ENCODE assay signal across 8 cellular contexts in the genomic region with DNA sequence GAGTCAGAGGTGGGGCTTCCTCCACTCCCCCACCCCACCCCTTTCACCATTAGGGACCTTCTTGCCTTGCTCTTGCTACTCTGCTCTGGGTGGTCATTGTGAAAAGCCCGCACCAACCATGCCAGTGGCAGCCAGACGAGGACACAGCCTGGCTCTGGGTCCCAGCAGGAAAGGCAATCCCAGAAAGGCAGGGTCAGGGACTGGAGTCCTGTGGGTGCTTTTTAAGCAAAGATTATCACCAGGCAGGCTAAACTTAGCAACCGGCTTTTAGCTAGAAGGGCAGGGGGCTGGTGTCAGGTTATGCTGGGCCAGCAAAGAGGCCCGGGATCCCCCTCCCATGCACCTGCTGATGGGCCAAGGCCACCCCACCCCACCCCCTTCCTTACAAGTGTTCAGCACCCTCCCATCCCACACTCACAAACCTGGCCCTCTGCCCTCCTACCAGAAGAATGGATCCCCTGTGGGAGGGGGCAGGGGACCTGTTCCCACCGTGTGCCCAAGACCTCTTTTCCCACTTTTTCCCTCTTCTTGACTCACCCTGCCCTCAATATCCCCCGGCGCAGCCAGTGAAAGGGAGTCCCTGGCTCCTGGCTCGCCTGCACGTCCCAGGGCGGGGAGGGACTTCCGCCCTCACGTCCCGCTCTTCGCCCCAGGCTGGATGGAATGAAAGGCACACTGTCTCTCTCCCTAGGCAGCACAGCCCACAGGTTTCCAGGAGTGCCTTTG. TPM values are rescaled to one million over a fixed set of nuclear protein-coding genes. Genes with fewer than 3 reads are reported as not detected.
DNase-seq lines count a peak whose midpoint lies in the region; ATAC-seq and TF ChIP-seq lines count a peak whose summit lies in the region.

No MANE protein-coding gene starts in this region.

- peaks cover 73% of the 10 kb centered on the region for H3F3A ChIP-seq in MM.1S (ENCODE audit: insufficient read depth, low read length)

- peak overlapping the region; percentile 96 for H3K9ac ChIP-seq in MM.1S (ENCODE audit: low read length)

- no peak for TF ChIP-seq CTCF in MM.1S (IDR thresholded peaks at IDR 0.05; ENCODE audit: low read length)

- DNase-seq in ELR (ENCODE audit: low read depth) = peak; percentile 91
- peak; percentile 60 for DNase-seq in MM.1S
- peak in 1 of 3 donors; percentile 33 for DNase-seq in T-helper 17 cell
- peak; percentile 93 for DNase-seq in left kidney (ENCODE audit: low read depth, low spot score)
- peak; percentile 28 for DNase-seq in stimulated activated CD4-positive, alpha-beta T cell treated with anti-CD3 and anti-CD28 coated beads, Interleukin-4, amount 100 ng/mL, for 1 hour

- H3K4me3 Mint-ChIP-seq in T-helper 17 cell = peak overlapping the region; percentile 97
- H3K4me3 Mint-ChIP-seq in dendritic cell treated with granulocyte-macrophage colony-stimulating factor and Interleukin-4, amounts not matched to agents 40 ng/mL and 50 ng/mL, for 4 days = peak overlapping the region; percentile 91

- no peaks in the 10 kb centered on the region for H3K27me3 Mint-ChIP-seq in T-helper 17 cell
- no peaks in the 10 kb centered on the region for H3K27me3 Mint-ChIP-seq in dendritic cell treated with granulocyte-macrophage colony-stimulating factor and Interleukin-4, amounts not matched to agents 40 ng/mL and 50 ng/mL, for 4 days

- peaks cover 27% of the 10 kb centered on the region; the same call in 1 of the 2 replicates for H3K36me3 ChIP-seq in MM.1S (replicated peaks; ENCODE audit: insufficient read depth, low read length)

- peak; percentile 20 for ATAC-seq in GM21723 (IDR thresholded peaks at IDR 0.05; ENCODE audit: unreplicated experiment)
- ATAC-seq in T-helper 17 cell = no peak
- no peak for ATAC-seq in HG02970 (IDR thresholded peaks at IDR 0.05; ENCODE audit: low FRiP score, unreplicated experiment)

- H3K4me1 ChIP-seq in MM.1S (ENCODE audit: low read length) = peaks cover 20% of the 10 kb centered on the region

- peaks cover 37% of the 10 kb centered on the region for H3K4me1 Mint-ChIP-seq in T-helper 17 cell
- H3K4me1 Mint-ChIP-seq in dendritic cell treated with granulocyte-macrophage colony-stimulating factor and Interleukin-4, amounts not matched to agents 40 ng/mL and 50 ng/mL, for 4 days (ENCODE audit: low read depth) = peaks cover 45% of the 10 kb centered on the region

- H3K27ac ChIP-seq in MM.1S (ENCODE audit: low read length) = peak overlapping the region; percentile 95

- intact Hi-C loops in dendritic cell treated with granulocyte-macrophage colony-stimulating factor and Interleukin-4, amounts not matched to agents 40 ng/mL and 50 ng/mL, for 4 days (cut with micrococcal nuclease) = loop anchor here (5.0 to 10.0 kb wide), 2 partner anchors 58 to 211 kb away; a partner anchor contains a TSS

- no peaks in the 10 kb centered on the region for H3K9me2 ChIP-seq in MM.1S (replicated peaks; ENCODE audit: insufficient read depth, low read length)

- peaks cover 60% of the 10 kb centered on the region for H3K79me2 ChIP-seq in MM.1S (ENCODE audit: low read length)

- H3K4me3 ChIP-seq in MM.1S (ENCODE audit: low read length) = peak overlapping the region; percentile 86

- H3K4me2 ChIP-seq in MM.1S (ENCODE audit: low read depth, low read length) = peak overlapping the region; percentile 93

- H3K9me3 ChIP-seq in MM.1S (replicated peaks; ENCODE audit: insufficient read depth, low read length) (no peaks in the 10 kb centered on the region), T-helper 17 cell (ENCODE audit: control insufficient read depth, low read length, poor library complexity, severe bottlenecking) (no peaks in the 10 kb centered on the region)

- peak overlapping the region; percentile 96 for H3K27ac Mint-ChIP-seq in T-helper 17 cell
- peak overlapping the region; percentile 87 for H3K27ac Mint-ChIP-seq in dendritic cell treated with granulocyte-macrophage colony-stimulating factor and Interleukin-4, amounts not matched to agents 40 ng/mL and 50 ng/mL, for 4 days

- H3K27me3 ChIP-seq in MM.1S (replicated peaks; ENCODE audit: insufficient read depth, low read length) = no peaks in the 10 kb centered on the region

- no peaks in the 10 kb centered on the region for H3K9me3 Mint-ChIP-seq in dendritic cell treated with granulocyte-macrophage colony-stimulating factor and Interleukin-4, amounts not matched to agents 40 ng/mL and 50 ng/mL, for 4 days

- peaks cover 11% of the 10 kb centered on the region for H3K36me3 Mint-ChIP-seq in T-helper 17 cell (ENCODE audit: low read depth)
- H3K36me3 Mint-ChIP-seq in dendritic cell treated with granulocyte-macrophage colony-stimulating factor and Interleukin-4, amounts not matched to agents 40 ng/mL and 50 ng/mL, for 4 days (ENCODE audit: low read depth) = peaks cover 90% of the 10 kb centered on the region

- peak overlapping the region; percentile 72 for H2AFZ ChIP-seq in MM.1S (ENCODE audit: low read length)

- peaks cover 28% of the 10 kb centered on the region for H4K20me1 ChIP-seq in MM.1S (ENCODE audit: insufficient read depth, low read length)

RNA-seq across cellular contexts. Expression of a gene that starts 1.2 kb away (rescaled TPM):
- total RNA-seq in T-helper 17 cell = 100 to 1,000 TPM; 640 to 695 TPM

RNA-seq across cellular contexts. Expression of a gene that starts 22.8 kb away (rescaled TPM):
- 10 to 100 TPM; 29.3 to 37.3 TPM for total RNA-seq in T-helper 17 cell

RNA-seq across cellular contexts. Expression of a gene that starts 35.0 kb away (rescaled TPM):
- 100 to 1,000 TPM in 1 of 2 donors, 10 to 100 TPM in 1; 90.0 to 122 TPM for total RNA-seq in T-helper 17 cell

RNA-seq across cellular contexts. Expression of a gene that starts 39.2 kb away (rescaled TPM):
- total RNA-seq in T-helper 17 cell = 10 to 100 TPM; 16.9 to 24.3 TPM

RNA-seq across cellular contexts. Expression of a gene that starts 40.0 kb away (rescaled TPM):
- total RNA-seq in T-helper 17 cell = 10 to 100 TPM; 36.6 to 42.2 TPM
